22 cellular contexts compared by ENCODE assay signal in genomic region chr3:177966493-177966892, GRCh38.
DNase-seq lines count a peak whose midpoint lies in the region; ATAC-seq and TF ChIP-seq lines count a peak whose summit lies in the region.
"Had no signal": no experiment of that assay in that cellular context is flagged by ENCODE, and none has a peak within 500 bp of the region (broad histone marks: within the 10 kb centered on the region; RNA-seq: fewer than 3 reads in every experiment).

No MANE protein-coding gene starts in this region.

- no TSS peak for BruUV-seq in Panc1 (replicated peaks; lab: Mats Ljungman, UMichigan)

- H3K27me3 Mint-ChIP-seq in stimulated activated naive CD8-positive, alpha-beta T cell treated with anti-CD3 and anti-CD28 coated beads, Interleukin-15, amount 100 ng/mL, for 72 hours = no peaks in the 10 kb centered on the region
- no peaks in the 10 kb centered on the region for H3K27me3 Mint-ChIP-seq in neural crest cell (ENCODE audit: low read depth)
- H3K27me3 Mint-ChIP-seq: CD4-positive, alpha-beta T cell had no signal

- H3K36me3 Mint-ChIP-seq in neural crest cell (ENCODE audit: low read depth) = no peaks in the 10 kb centered on the region
- H3K36me3 Mint-ChIP-seq: CD14-positive monocyte; CD8-positive, alpha-beta memory T cell had no signal

- H3K27ac Mint-ChIP-seq in stimulated activated naive CD8-positive, alpha-beta T cell treated with anti-CD3 and anti-CD28 coated beads, Interleukin-15, amount 100 ng/mL, for 72 hours = no peak overlapping the region
- H3K27ac Mint-ChIP-seq in neural crest cell (ENCODE audit: unreplicated experiment) = peak overlapping the region; percentile 75
- H3K27ac Mint-ChIP-seq: CD14-positive monocyte; CD4-positive, alpha-beta T cell; CD8-positive, alpha-beta memory T cell had no signal

- POLR2A ChIA-PET in Panc1 (lab: Charles Lee) = no interaction called here

- DNase-seq in stimulated activated naive CD8-positive, alpha-beta T cell treated with anti-CD3 and anti-CD28 coated beads, Interleukin-15, Interleukin-2, amounts not matched to agents 100 U/mL and 50 U/mL, for 24 hours = no peak
- no peak for DNase-seq in stimulated activated naive CD8-positive, alpha-beta T cell treated with anti-CD3 and anti-CD28 coated beads, Interleukin-15, amount 100 ng/mL, for 72 hours
- DNase-seq in Panc1 (ENCODE audit: low read depth, low spot score) (no peak), neural crest cell (ENCODE audit: low read depth, low spot score) (no peak), upper lobe of right lung (no peak), right atrium auricular region (ENCODE audit: low spot score) (no peak)
- DNase-seq: 8988T; ACHN; AML-193; BE2C; CD4-positive, alpha-beta T cell; CD8-positive, alpha-beta memory T cell; DMS 273 treated with DMSO at 0.1 percent for 48 hours; DMS79; GF-D8; GM23248; H7; HCEC 1CT had no signal

- no peaks in the 10 kb centered on the region for H3K27me3 ChIP-seq in Panc1 (ENCODE audit: control insufficient read depth, insufficient read depth, low read length)
- H3K27me3 ChIP-seq in upper lobe of right lung = no peaks in the 10 kb centered on the region
- no peaks in the 10 kb centered on the region for H3K27me3 ChIP-seq in right atrium auricular region
- H3K27me3 ChIP-seq: BE2C; BLaER1 treated with 17β-estradiol and CSF1 and Interleukin-3, amounts not matched to agents 10 nM and 100 nM had no signal

- no peaks in the 10 kb centered on the region for H3K4me1 Mint-ChIP-seq in stimulated activated naive CD8-positive, alpha-beta T cell treated with anti-CD3 and anti-CD28 coated beads, Interleukin-15, amount 100 ng/mL, for 72 hours
- H3K4me1 Mint-ChIP-seq in neural crest cell = no peaks in the 10 kb centered on the region
- H3K4me1 Mint-ChIP-seq: CD14-positive monocyte; CD8-positive, alpha-beta memory T cell had no signal

- ATAC-seq in stimulated activated naive CD8-positive, alpha-beta T cell treated with anti-CD3 and anti-CD28 coated beads, Interleukin-15, Interleukin-2, amounts not matched to agents 100 U/mL and 50 U/mL, for 24 hours = peak; percentile 23
- no peak for ATAC-seq in stimulated activated naive CD8-positive, alpha-beta T cell treated with anti-CD3 and anti-CD28 coated beads, Interleukin-15, amount 100 ng/mL, for 72 hours
- no peak for ATAC-seq in Panc1
- ATAC-seq in GM19452 (IDR thresholded peaks at IDR 0.05; ENCODE audit: unreplicated experiment) = no peak
- no peak for ATAC-seq in upper lobe of right lung
- ATAC-seq: A549 had no signal

- intact Hi-C loops in Panc1 (cut with micrococcal nuclease; ENCODE audit: unreplicated experiment) (no loop called here), upper lobe of right lung (cut with DNase I) (no loop called here)

- TF ChIP-seq CTCF in Panc1 (IDR thresholded peaks at IDR 0.05) (no peak), neural crest cell (conservative IDR thresholded peaks at IDR 0.05) (no peak), upper lobe of right lung (IDR thresholded peaks at IDR 0.05) (no peak), right atrium auricular region (IDR thresholded peaks at IDR 0.05) (no peak)

- no peaks in the 10 kb centered on the region for H3K9me3 Mint-ChIP-seq in stimulated activated naive CD8-positive, alpha-beta T cell treated with anti-CD3 and anti-CD28 coated beads, Interleukin-15, amount 100 ng/mL, for 72 hours
- H3K9me3 Mint-ChIP-seq in neural crest cell = peaks cover 5% of the 10 kb centered on the region
- H3K9me3 Mint-ChIP-seq: CD4-positive, alpha-beta T cell; CD8-positive, alpha-beta memory T cell had no signal

- CTCF ChIA-PET in Panc1 (lab: Charles Lee) = no interaction called here

- in situ Hi-C loops in Panc1 (cut with HindIII; ENCODE audit: low pct_unique_long_range_greater_than_20kb, low sequenced_read_pairs) = no loop called here

- no peaks in the 10 kb centered on the region for H3K9me3 ChIP-seq in Panc1 (ENCODE audit: control insufficient read depth, insufficient read depth, low read depth, low read length)
- no peaks in the 10 kb centered on the region for H3K9me3 ChIP-seq in upper lobe of right lung
- no peaks in the 10 kb centered on the region for H3K9me3 ChIP-seq in right atrium auricular region
- H3K9me3 ChIP-seq: A549, BE2C had no signal

- no peaks in the 10 kb centered on the region; the same call in 1 of the 2 replicates for H3K4me1 ChIP-seq in Panc1 (ENCODE audit: control insufficient read depth, insufficient read depth, low read length)
- no peaks in the 10 kb centered on the region for H3K4me1 ChIP-seq in upper lobe of right lung
- H3K4me1 ChIP-seq in right atrium auricular region = no peaks in the 10 kb centered on the region

- H3K4me3 Mint-ChIP-seq in stimulated activated naive CD8-positive, alpha-beta T cell treated with anti-CD3 and anti-CD28 coated beads, Interleukin-15, amount 100 ng/mL, for 72 hours = no peak overlapping the region
- H3K4me3 Mint-ChIP-seq in neural crest cell = no peak overlapping the region
- H3K4me3 Mint-ChIP-seq: CD14-positive monocyte; CD4-positive, alpha-beta T cell; CD8-positive, alpha-beta memory T cell had no signal

- H3K4me3 ChIP-seq in Panc1 (ENCODE audit: low read depth in 2 of 2, low read length in 2 of 2) (no peak overlapping the region), upper lobe of right lung (no peak overlapping the region), right atrium auricular region (no peak overlapping the region)
- H3K4me3 ChIP-seq: A549; BLaER1 treated with 17β-estradiol and CSF1 and Interleukin-3, amounts not matched to agents 10 nM and 100 nM; GM23248 had no signal

- H3K27ac ChIP-seq in Panc1 (ENCODE audit: low read length) (0 out of 2 replicates have a peak overlapping the region, but pooled peaks have one; percentile 13), upper lobe of right lung (no peak overlapping the region), right atrium auricular region (no peak overlapping the region)
- H3K27ac ChIP-seq: A549; BLaER1 treated with 17β-estradiol and CSF1 and Interleukin-3, amounts not matched to agents 10 nM and 100 nM; GM23248 had no signal

- no peaks in the 10 kb centered on the region for H3K36me3 ChIP-seq in Panc1 (ENCODE audit: control insufficient read depth, insufficient read depth, low read length)
- H3K36me3 ChIP-seq in upper lobe of right lung = no peaks in the 10 kb centered on the region
- no peaks in the 10 kb centered on the region for H3K36me3 ChIP-seq in right atrium auricular region
- H3K36me3 ChIP-seq: BE2C; BLaER1 treated with 17β-estradiol and CSF1 and Interleukin-3, amounts not matched to agents 10 nM and 100 nM had no signal
